ENCODE assay signal across 25 cellular contexts in genomic region chr17:925846-926245, GRCh38. TPM values are rescaled to one million over a fixed set of nuclear protein-coding genes. Genes with fewer than 3 reads are reported as not detected.
DNase-seq lines count a peak whose midpoint lies in the region; ATAC-seq and TF ChIP-seq lines count a peak whose summit lies in the region.
"Had no signal": no experiment of that assay in that cellular context is flagged by ENCODE, and none has a peak within 500 bp of the region (broad histone marks: within the 10 kb centered on the region; RNA-seq: fewer than 3 reads in every experiment).

No MANE protein-coding gene starts in this region.

- peak overlapping the region; percentile 76 for H3K27ac Mint-ChIP-seq in MCF 10A (ENCODE audit: low read depth, unreplicated experiment)
- H3K27ac Mint-ChIP-seq: activated CD4-positive, alpha-beta T cell treated with anti-CD3 and anti-CD28 coated beads, Interleukin-2, amount 10 ng/mL, durations not matched to agents 24 days and 14 days; activated naive CD8-positive, alpha-beta T cell treated with anti-CD3 and anti-CD28 coated beads, Interleukin-2, amount 50 U/mL, for 24 hours; T-helper 2 cell treated with Interferon-gamma antibody and Interleukin-4, amounts not matched to agents 5 μg/mL and 100 μg/mL, for 36 hours had no signal

- H3K4me2 ChIP-seq in hepatocyte = peak overlapping the region; percentile 8
- H3K4me2 ChIP-seq in smooth muscle cell = peak overlapping the region; percentile 60
- H3K4me2 ChIP-seq: BLaER1 treated with 17β-estradiol and CSF1 and Interleukin-3, amounts not matched to agents 10 nM and 100 nM had no signal

- H3K27me3 ChIP-seq in hepatocyte (no peaks in the 10 kb centered on the region), smooth muscle cell (ENCODE audit: low read depth) (no peaks in the 10 kb centered on the region), BE2C (peaks cover 10% of the 10 kb centered on the region; the same call in 1 of the 2 replicates)
- H3K27me3 ChIP-seq: BLaER1 treated with 17β-estradiol and CSF1 and Interleukin-3, amounts not matched to agents 10 nM and 100 nM; heart right ventricle; tibial artery had no signal

- DNase-seq in MCF 10A (ENCODE audit: unreplicated experiment) = no peak
- no peak for DNase-seq in hepatocyte (ENCODE audit: low spot score)
- no peak for DNase-seq in smooth muscle cell (lab: John Stamatoyannopoulos, UW; ENCODE audit: unreplicated experiment)
- no peak for DNase-seq in BE2C
- DNase-seq in KBM-7 = no peak
- DNase-seq in effector CD8-positive, alpha-beta T cell (lab: John Stamatoyannopoulos, UW) = no peak
- DNase-seq: activated CD4-positive, alpha-beta T cell treated with anti-CD3 and anti-CD28 coated beads, Interleukin-2, amount 10 ng/mL, durations not matched to agents 24 days and 14 days; activated naive CD8-positive, alpha-beta T cell treated with anti-CD3 and anti-CD28 coated beads, Interleukin-2, amount 50 U/mL, for 24 hours; activated T-cell treated with anti-CD3 and anti-CD28 coated beads, Interleukin-2, amount 50 U/mL, for 4 hours; COR-L47; H7; heart right ventricle; left colon; NCI-H1694; NCI-H510A; nucleus accumbens; Right ventricle myocardium superior; stimulated activated CD8-positive, alpha-beta memory T cell treated with anti-CD3 and anti-CD28 coated beads, Interleukin-4, amount 100 ng/mL, for 48 hours; stimulated activated naive CD8-positive, alpha-beta T cell treated with anti-CD3 and anti-CD28 coated beads, Interleukin-15, amount 100 ng/mL, for 72 hours; tibial artery had no signal

- CTCF ChIA-PET in HEK293 (lab: Yijun Ruan, JAX) (interaction anchor here (0.7 to 2.4 kb wide), 8 partner anchors 8 to 161 kb away, joined by 3 to 11 read pairs (median 4); no protein-coding TSS in a partner anchor), MCF 10A (lab: Yijun Ruan, JAX) (interaction anchor here (0.7 to 1.5 kb wide), 7 partner anchors 9 to 54 kb away, joined by 3 to 6 read pairs (median 3); partner anchors contain the start of gene NXN)

- H3K4me3 Mint-ChIP-seq in MCF 10A (ENCODE audit: unreplicated experiment) = peak overlapping the region; percentile 43
- H3K4me3 Mint-ChIP-seq: activated CD4-positive, alpha-beta T cell treated with anti-CD3 and anti-CD28 coated beads, Interleukin-2, amount 10 ng/mL, durations not matched to agents 24 days and 14 days; activated naive CD8-positive, alpha-beta T cell treated with anti-CD3 and anti-CD28 coated beads, Interleukin-2, amount 50 U/mL, for 24 hours; activated T-cell treated with anti-CD3 and anti-CD28 coated beads, Interleukin-2, amount 50 U/mL, for 4 hours; stimulated activated naive CD8-positive, alpha-beta T cell treated with anti-CD3 and anti-CD28 coated beads, Interleukin-15, amount 100 ng/mL, for 72 hours; T-helper 2 cell treated with Interferon-gamma antibody and Interleukin-4, amounts not matched to agents 5 μg/mL and 100 μg/mL, for 36 hours had no signal

- H3K36me3 Mint-ChIP-seq in MCF 10A (ENCODE audit: insufficient read depth, unreplicated experiment) = no peaks in the 10 kb centered on the region

- H3K27me3 Mint-ChIP-seq in MCF 10A (ENCODE audit: insufficient read depth, unreplicated experiment) = no peaks in the 10 kb centered on the region
- H3K27me3 Mint-ChIP-seq: activated CD4-positive, alpha-beta T cell treated with anti-CD3 and anti-CD28 coated beads, Interleukin-2, amount 10 ng/mL, durations not matched to agents 24 days and 14 days had no signal

- no peak for TF ChIP-seq CTCF in HEK293 (tag by site-specific recombination; IDR thresholded peaks at IDR 0.05)
- no peak for TF ChIP-seq CTCF in MCF 10A (IDR thresholded peaks at IDR 0.05; ENCODE audit: unreplicated experiment)
- no peak for TF ChIP-seq CTCF in hepatocyte (IDR thresholded peaks at IDR 0.05; ENCODE audit: poor library complexity)
- no peak for TF ChIP-seq CTCF in smooth muscle cell (IDR thresholded peaks at IDR 0.05; ENCODE audit: borderline replicate concordance, insufficient read depth, poor library complexity, severe bottlenecking)
- no peak for TF ChIP-seq CTCF in BE2C (IDR thresholded peaks at IDR 0.05; ENCODE audit: low read depth, low read length)

- H3K9me2 ChIP-seq in hepatocyte (replicated peaks; ENCODE audit: insufficient read depth) = no peaks in the 10 kb centered on the region

- no peaks in the 10 kb centered on the region for H3K9me3 Mint-ChIP-seq in MCF 10A (ENCODE audit: unreplicated experiment)
- H3K9me3 Mint-ChIP-seq: activated CD4-positive, alpha-beta T cell treated with anti-CD3 and anti-CD28 coated beads, Interleukin-2, amount 10 ng/mL, durations not matched to agents 24 days and 14 days; activated naive CD8-positive, alpha-beta T cell treated with anti-CD3 and anti-CD28 coated beads, Interleukin-2, amount 50 U/mL, for 24 hours; activated T-cell treated with anti-CD3 and anti-CD28 coated beads, Interleukin-2, amount 50 U/mL, for 4 hours; stimulated activated naive CD8-positive, alpha-beta T cell treated with anti-CD3 and anti-CD28 coated beads, Interleukin-15, amount 100 ng/mL, for 72 hours; T-helper 2 cell treated with Interferon-gamma antibody and Interleukin-4, amounts not matched to agents 5 μg/mL and 100 μg/mL, for 36 hours had no signal

- 73% methylated on average over 5 of the region's 5 CpGs for WGBS in hepatocyte (ENCODE audit: low lambda C conversion rate, missing lambda C conversion rate)
- WGBS in smooth muscle cell (ENCODE audit: low lambda C conversion rate) = 52% methylated on average over 5 of the region's 5 CpGs

- BruUV-seq in MCF 10A (replicated peaks; lab: Mats Ljungman, UMichigan) = no TSS peak

- no peak for ATAC-seq in GM21390 (IDR thresholded peaks at IDR 0.05; ENCODE audit: unreplicated experiment)
- ATAC-seq: activated naive CD8-positive, alpha-beta T cell treated with anti-CD3 and anti-CD28 coated beads, Interleukin-2, amount 50 U/mL, for 24 hours; activated T-cell treated with anti-CD3 and anti-CD28 coated beads, Interleukin-2, amount 50 U/mL, for 4 hours; heart right ventricle; HepG2; left colon; stimulated activated naive CD8-positive, alpha-beta T cell treated with anti-CD3 and anti-CD28 coated beads, Interleukin-15, amount 100 ng/mL, for 72 hours had no signal

- intact Hi-C loops in MCF 10A (cut with micrococcal nuclease) = no loop called here

- H3K27ac ChIP-seq in HEK293 (ENCODE audit: extremely low read depth, low read depth, low read length) (no peak overlapping the region), hepatocyte (peak overlapping the region; percentile 63), smooth muscle cell (ENCODE audit: low read depth) (peak overlapping the region; percentile 86)
- H3K27ac ChIP-seq: BLaER1 treated with 17β-estradiol and CSF1 and Interleukin-3, amounts not matched to agents 10 nM and 100 nM; heart right ventricle; tibial artery had no signal

- peaks cover 85% of the 10 kb centered on the region for H3K79me2 ChIP-seq in hepatocyte
- peaks cover 79% of the 10 kb centered on the region for H3K79me2 ChIP-seq in smooth muscle cell (ENCODE audit: low read depth)

- H3K4me3 ChIP-seq in HEK293 (ENCODE audit: low read depth, low read length) = no peak overlapping the region
- no peak overlapping the region for H3K4me3 ChIP-seq in hepatocyte
- no peak overlapping the region for H3K4me3 ChIP-seq in smooth muscle cell
- H3K4me3 ChIP-seq in BE2C (ENCODE audit: low read depth, low read length) = no peak overlapping the region
- H3K4me3 ChIP-seq: BLaER1 treated with 17β-estradiol and CSF1 and Interleukin-3, amounts not matched to agents 10 nM and 100 nM; heart right ventricle; tibial artery had no signal

- H3K4me1 ChIP-seq in HEK293 (ENCODE audit: control insufficient read depth, insufficient read depth, low read length) = peaks cover 12% of the 10 kb centered on the region
- peaks cover 53% of the 10 kb centered on the region for H3K4me1 ChIP-seq in hepatocyte (ENCODE audit: insufficient read depth)
- H3K4me1 ChIP-seq in smooth muscle cell (ENCODE audit: low read depth) = peaks cover 18% of the 10 kb centered on the region
- H3K4me1 ChIP-seq in BE2C = no peaks in the 10 kb centered on the region

- H3K9ac ChIP-seq in smooth muscle cell (ENCODE audit: low read depth) = no peak overlapping the region
- H3K9ac ChIP-seq: BLaER1 treated with 17β-estradiol and CSF1 and Interleukin-3, amounts not matched to agents 10 nM and 100 nM had no signal

- POLR2A ChIA-PET in HEK293 (lab: Yijun Ruan, JAX) = no interaction called here
- POLR2A ChIA-PET in MCF 10A (lab: Yijun Ruan, JAX) = interaction anchor here (0.7 to 9.8 kb wide), 15 partner anchors 8 to 1252 kb away, joined by 3 to 171 read pairs (median 9); partner anchors contain the start of genes GEMIN4, NXN and TIMM22

- H4K20me1 ChIP-seq in hepatocyte (ENCODE audit: insufficient read depth, poor library complexity, severe bottlenecking) (no peaks in the 10 kb centered on the region), smooth muscle cell (ENCODE audit: low read depth) (peaks cover 88% of the 10 kb centered on the region)

- H3F3A ChIP-seq in smooth muscle cell (ENCODE audit: low read depth) = peaks cover 29% of the 10 kb centered on the region

- H3K36me3 ChIP-seq in HEK293 (ENCODE audit: control insufficient read depth in 2 of 2, insufficient read depth in 1 of 2, low read length in 2 of 2) (peaks cover 0 to 3% of the 10 kb centered on the region in 2 experiments; a peak in 2 of 3 replicates), hepatocyte (replicated peaks; ENCODE audit: insufficient read depth, low read depth) (no peaks in the 10 kb centered on the region), smooth muscle cell (ENCODE audit: low read depth) (no peaks in the 10 kb centered on the region), BE2C (no peaks in the 10 kb centered on the region)
- H3K36me3 ChIP-seq: tibial artery had no signal

- H3K9me3 ChIP-seq in HEK293 (ENCODE audit: control insufficient read depth, insufficient read depth, low read depth, low read length) = no peaks in the 10 kb centered on the region
- no peaks in the 10 kb centered on the region for H3K9me3 ChIP-seq in hepatocyte (ENCODE audit: low read depth)
- H3K9me3 ChIP-seq in smooth muscle cell (replicated peaks; ENCODE audit: low read depth) = no peaks in the 10 kb centered on the region
- no peaks in the 10 kb centered on the region for H3K9me3 ChIP-seq in BE2C
- H3K9me3 ChIP-seq: heart right ventricle, tibial artery had no signal

- peaks cover 59% of the 10 kb centered on the region for H3K4me1 Mint-ChIP-seq in MCF 10A (ENCODE audit: insufficient read depth, unreplicated experiment)
- H3K4me1 Mint-ChIP-seq: activated CD4-positive, alpha-beta T cell treated with anti-CD3 and anti-CD28 coated beads, Interleukin-2, amount 10 ng/mL, durations not matched to agents 24 days and 14 days; activated naive CD8-positive, alpha-beta T cell treated with anti-CD3 and anti-CD28 coated beads, Interleukin-2, amount 50 U/mL, for 24 hours; stimulated activated naive CD8-positive, alpha-beta T cell treated with anti-CD3 and anti-CD28 coated beads, Interleukin-15, amount 100 ng/mL, for 72 hours had no signal

- H2AFZ ChIP-seq in hepatocyte = no peak overlapping the region
- no peak overlapping the region for H2AFZ ChIP-seq in smooth muscle cell (ENCODE audit: low read depth)

- in situ Hi-C loops in KBM-7 (cut with MboI; ENCODE audit: low pct_unique_long_range_greater_than_20kb, low sequenced_read_pairs) = no loop called here

RNA-seq across cellular contexts. Expression of gene NXN, which starts 53.7 kb away (rescaled TPM):
- total RNA-seq in MCF 10A (2022) (36.8 and 57.3 TPM in 2 replicates), hepatocyte (55.0 and 58.7 TPM in 2 replicates), smooth muscle cell (58.3 and 89.0 TPM in 2 replicates)
- polyA plus RNA-seq in hepatocyte (74.1 and 88.0 TPM in 2 replicates), smooth muscle cell (78.6 and 81.8 TPM in 2 replicates)
- 11.4 TPM for polyA plus RNA-seq in BE2C (2012; ENCODE audit: insufficient read depth, insufficient read length, low read depth)
